In genomic region chr12:108622425-108622824, GRCh38 we compare ENCODE assay signal across 8 cellular contexts. TPM values are rescaled to one million over a fixed set of nuclear protein-coding genes. Genes with fewer than 3 reads are reported as not detected.
DNase-seq lines count a peak whose midpoint lies in the region; ATAC-seq and TF ChIP-seq lines count a peak whose summit lies in the region.

No MANE protein-coding gene starts in this region.

- DNase-seq in activated T-cell treated with anti-CD3 and anti-CD28 coated beads, Interleukin-2, amount 50 U/mL, for 72 hours = no peak
- no peak for DNase-seq in activated T-cell treated with anti-CD3 and anti-CD28 coated beads, Interleukin-2, amount 50 U/mL, for 48 hours
- peak; percentile 61 for DNase-seq in glomerular visceral epithelial cell (ENCODE audit: extremely low spot score)
- DNase-seq in stimulated activated naive B cell treated with anti-CD40 and anti-IgM and Interleukin-4, amounts not matched to agents 10 μg/mL and 1 μg/mL and 100 μg/mL, for 72 hours = no peak
- no peak for DNase-seq in NCI-H1694 (lab: John Stamatoyannopoulos, UW)

- peaks cover 17 to 34% of the 10 kb centered on the region in 2 donors for H3K36me3 Mint-ChIP-seq in activated T-cell treated with anti-CD3 and anti-CD28 coated beads, Interleukin-2, amount 50 U/mL, for 72 hours (ENCODE audit: insufficient read depth in 2 of 2)
- peaks cover 16 to 18% of the 10 kb centered on the region in 2 donors for H3K36me3 Mint-ChIP-seq in stimulated activated naive B cell treated with anti-CD40 and anti-IgM and Interleukin-4, amounts not matched to agents 10 μg/mL and 1 μg/mL and 100 μg/mL, for 72 hours

- ATAC-seq in activated T-cell treated with anti-CD3 and anti-CD28 coated beads, Interleukin-2, amount 50 U/mL, for 72 hours (replicated peaks in 1 of 2) = peak in 1 of 2 donors; percentile 16
- ATAC-seq in SK-N-SH treated with all-trans-retinoic acid at 6 μM for 48 hours = peak; percentile 15; the same call in 2 of the 3 replicates
- peak; percentile 40 to 41 for ATAC-seq in stimulated activated naive B cell treated with anti-CD40 and anti-IgM and Interleukin-4, amounts not matched to agents 10 μg/mL and 1 μg/mL and 100 μg/mL, for 72 hours (replicated peaks)
- no peak for ATAC-seq in HG03095 (IDR thresholded peaks at IDR 0.05; ENCODE audit: unreplicated experiment)
- ATAC-seq in HG02970 (IDR thresholded peaks at IDR 0.05; ENCODE audit: low FRiP score, unreplicated experiment) = no peak

- H3K4me3 Mint-ChIP-seq in activated T-cell treated with anti-CD3 and anti-CD28 coated beads, Interleukin-2, amount 50 U/mL, for 72 hours = no peak overlapping the region
- H3K4me3 Mint-ChIP-seq in stimulated activated naive B cell treated with anti-CD40 and anti-IgM and Interleukin-4, amounts not matched to agents 10 μg/mL and 1 μg/mL and 100 μg/mL, for 72 hours = peak overlapping the region in 1 of 2 donors; percentile 37

- peak overlapping the region; percentile 55 for H3K27ac Mint-ChIP-seq in activated T-cell treated with anti-CD3 and anti-CD28 coated beads, Interleukin-2, amount 50 U/mL, for 72 hours
- peak overlapping the region; percentile 97 for H3K27ac Mint-ChIP-seq in stimulated activated naive B cell treated with anti-CD40 and anti-IgM and Interleukin-4, amounts not matched to agents 10 μg/mL and 1 μg/mL and 100 μg/mL, for 72 hours

- no peaks in the 10 kb centered on the region for H3K27me3 Mint-ChIP-seq in activated T-cell treated with anti-CD3 and anti-CD28 coated beads, Interleukin-2, amount 50 U/mL, for 72 hours (ENCODE audit: low read depth)
- no peaks in the 10 kb centered on the region for H3K27me3 Mint-ChIP-seq in stimulated activated naive B cell treated with anti-CD40 and anti-IgM and Interleukin-4, amounts not matched to agents 10 μg/mL and 1 μg/mL and 100 μg/mL, for 72 hours

- peaks cover 0 to 2% of the 10 kb centered on the region in 2 donors for H3K9me3 Mint-ChIP-seq in activated T-cell treated with anti-CD3 and anti-CD28 coated beads, Interleukin-2, amount 50 U/mL, for 72 hours
- H3K9me3 Mint-ChIP-seq in stimulated activated naive B cell treated with anti-CD40 and anti-IgM and Interleukin-4, amounts not matched to agents 10 μg/mL and 1 μg/mL and 100 μg/mL, for 72 hours = peaks cover 9 to 11% of the 10 kb centered on the region in 2 donors

- H3K4me1 Mint-ChIP-seq in activated T-cell treated with anti-CD3 and anti-CD28 coated beads, Interleukin-2, amount 50 U/mL, for 72 hours (ENCODE audit: low read depth) = peaks cover 60% of the 10 kb centered on the region
- peaks cover 28 to 48% of the 10 kb centered on the region in 2 donors for H3K4me1 Mint-ChIP-seq in stimulated activated naive B cell treated with anti-CD40 and anti-IgM and Interleukin-4, amounts not matched to agents 10 μg/mL and 1 μg/mL and 100 μg/mL, for 72 hours

TF ChIP-seq in SK-N-SH treated with all-trans-retinoic acid at 6 μM for 48 hours, 23 proteins besides CTCF, POLR2A, EP300 and RAD21:
- TF ChIP-seq BACH2 (CRISPR knock-in tag; IDR thresholded peaks at IDR 0.05; ENCODE audit: borderline replicate concordance) (no peak), ZC3H10 (CRISPR knock-in tag; IDR thresholded peaks at IDR 0.05) (no peak), ZNF8 (CRISPR knock-in tag; IDR thresholded peaks at IDR 0.05) (no peak), TOX (CRISPR knock-in tag; IDR thresholded peaks at IDR 0.05; ENCODE audit: borderline replicate concordance) (no peak), ZFP3 (CRISPR knock-in tag; IDR thresholded peaks at IDR 0.05) (no peak), CSRNP3 (CRISPR knock-in tag; IDR thresholded peaks at IDR 0.05) (no peak), CSDC2 (CRISPR knock-in tag; IDR thresholded peaks at IDR 0.05) (no peak), ZNF565 (CRISPR knock-in tag; conservative IDR thresholded peaks at IDR 0.05; ENCODE audit: low read depth) (no peak), TSHZ2 (CRISPR knock-in tag; IDR thresholded peaks at IDR 0.05) (no peak), SNAI2 (CRISPR knock-in tag; IDR thresholded peaks at IDR 0.05) (no peak), GLIS3 (CRISPR knock-in tag; IDR thresholded peaks at IDR 0.05) (no peak), RARB (CRISPR knock-in tag; IDR thresholded peaks at IDR 0.05) (no peak), CREB5 (CRISPR knock-in tag; IDR thresholded peaks at IDR 0.05; ENCODE audit: low read depth) (no peak), ZFP30 (CRISPR knock-in tag; IDR thresholded peaks at IDR 0.05) (no peak), POU6F1 (CRISPR knock-in tag; IDR thresholded peaks at IDR 0.05; ENCODE audit: borderline replicate concordance, low read depth) (no peak)

RNA-seq across cellular contexts. Expression of gene SELPLG, which starts 11.3 kb away (rescaled TPM):
- 10 to 100 TPM; 49.6 to 55.4 TPM for total RNA-seq in activated T-cell treated with anti-CD3 and anti-CD28 coated beads, Interleukin-2, amount 50 U/mL, for 72 hours

RNA-seq across cellular contexts. Expression of gene TMEM119, which starts 24.5 kb away (rescaled TPM):
- total RNA-seq in activated T-cell treated with anti-CD3 and anti-CD28 coated beads, Interleukin-2, amount 50 U/mL, for 72 hours = under 1 TPM; 0.65 to 0.74 TPM

Comparison
In these comparisons a context has a peak if more than half of its experiments do, and no peak if none do; other contexts are left out.
1. ATAC-seq: peak in SK-N-SH treated with all-trans-retinoic acid at 6 μM for 48 hours (single experiment) and stimulated activated naive B cell treated with anti-CD40 and anti-IgM and Interleukin-4, amounts not matched to agents 10 μg/mL and 1 μg/mL and 100 μg/mL, for 72 hours (2 of 2); none in HG03095 (single experiment) and HG02970 (single experiment).